In the genomic region with DNA sequence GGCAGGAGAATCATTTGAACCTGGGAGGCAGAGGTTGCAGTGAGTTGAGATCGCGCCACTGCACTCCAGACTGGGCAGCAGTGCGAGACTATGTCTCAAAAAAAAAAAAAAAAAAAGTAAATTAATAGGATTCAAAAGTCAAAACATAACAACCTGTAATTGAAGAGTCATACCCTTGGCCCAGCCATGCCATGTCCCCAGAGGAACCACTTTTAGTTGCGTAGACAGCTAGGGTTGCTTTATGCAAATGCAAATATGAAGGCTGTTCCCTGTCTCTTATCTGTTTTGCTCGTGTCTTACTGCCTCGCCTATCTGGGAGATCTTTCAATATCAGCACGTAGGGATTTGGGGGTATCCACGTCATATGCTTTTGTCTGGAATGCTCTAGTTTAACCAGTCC, we compare ENCODE assay signal across 16 cellular contexts.
DNase-seq lines count a peak whose midpoint lies in the region; ATAC-seq and TF ChIP-seq lines count a peak whose summit lies in the region.
"Had no signal": no experiment of that assay in that cellular context is flagged by ENCODE, and none has a peak within 500 bp of the region (broad histone marks: within the 10 kb centered on the region; RNA-seq: fewer than 3 reads in every experiment).

No MANE protein-coding gene starts in this region.

- intact Hi-C loops in activated B cell treated with CpG ODN at 0.5 μM for 24 hours (cut with micrococcal nuclease): loop anchor here (5.0 kb wide), 1 partner anchor 33 kb away; no protein-coding TSS in a partner anchor
- intact Hi-C loops in right lobe of liver (cut with DNase I): no loop called here
- intact Hi-C loops in spleen (cut with DNase I; ENCODE audit: low total_unique reads): no loop called here
- intact Hi-C loops in activated CD8-positive, alpha-beta T cell treated with anti-CD3 and anti-CD28 coated beads for 36 hours (cut with micrococcal nuclease): no loop called here

- no peak overlapping the region for H2BK120ac ChIP-seq in trophoblast cell (ENCODE audit: insufficient read depth, low read length, poor library complexity)

- POLR2A ChIA-PET in activated B cell treated with CpG ODN at 0.5 μM for 24 hours (lab: Charles Lee): interaction anchor here (1.1 kb wide), 1 partner anchor 72 kb away, joined by 3 read pairs; no protein-coding TSS in a partner anchor
- POLR2A ChIA-PET in activated CD8-positive, alpha-beta T cell treated with anti-CD3 and anti-CD28 coated beads for 36 hours (lab: Charles Lee): no interaction called here

- no peaks in the 10 kb centered on the region for H3K27me3 Mint-ChIP-seq in activated B cell treated with CpG ODN at 0.5 μM for 24 hours
- H3K27me3 Mint-ChIP-seq in activated CD8-positive, alpha-beta T cell treated with anti-CD3 and anti-CD28 coated beads for 36 hours: no peaks in the 10 kb centered on the region
- H3K27me3 Mint-ChIP-seq: CD4-positive, alpha-beta memory T cell had no signal

- H3K36me3 Mint-ChIP-seq in activated B cell treated with CpG ODN at 0.5 μM for 24 hours (ENCODE audit: low read depth): peaks cover 6% of the 10 kb centered on the region
- H3K36me3 Mint-ChIP-seq in activated CD8-positive, alpha-beta T cell treated with anti-CD3 and anti-CD28 coated beads for 36 hours (ENCODE audit: low read depth): no peaks in the 10 kb centered on the region

- no peak overlapping the region for H3K4me2 ChIP-seq in trophoblast cell (ENCODE audit: low read length)

- peaks cover 0 to 60% (median 23%) of the 10 kb centered on the region in 4 donors for H3K4me1 ChIP-seq in right lobe of liver
- H3K4me1 ChIP-seq in spleen: peaks cover 0 to 27% (median 3%) of the 10 kb centered on the region in 6 donors
- no peaks in the 10 kb centered on the region for H3K4me1 ChIP-seq in trophoblast cell (ENCODE audit: control insufficient read depth in 1 of 2, insufficient read depth in 2 of 2, low read length in 2 of 2)
- H3K4me1 ChIP-seq: HAP-1 had no signal

- H2AK5ac ChIP-seq in trophoblast cell (ENCODE audit: low read length): no peak overlapping the region

- no peaks in the 10 kb centered on the region for H3K36me3 ChIP-seq in right lobe of liver
- H3K36me3 ChIP-seq in spleen: peaks cover 0 to 8% (median 0%) of the 10 kb centered on the region in 6 donors
- no peaks in the 10 kb centered on the region for H3K36me3 ChIP-seq in trophoblast cell (ENCODE audit: control insufficient read depth in 1 of 2, insufficient read depth in 2 of 2, low read length in 2 of 2)
- H3K36me3 ChIP-seq: HAP-1 had no signal

- no peak overlapping the region for H4K12ac ChIP-seq in trophoblast cell (ENCODE audit: low read depth, low read length)

- H4K8ac ChIP-seq in trophoblast cell (ENCODE audit: low read depth, low read length): no peak overlapping the region

- DNase-seq in activated B cell treated with CpG ODN at 0.5 μM for 24 hours (no peak), right lobe of liver (no peak), spleen (peak; percentile 4), trophoblast cell (no peak), glomerular visceral epithelial cell (ENCODE audit: extremely low spot score) (no peak)
- DNase-seq in activated CD8-positive, alpha-beta T cell treated with anti-CD3 and anti-CD28 coated beads for 36 hours: no peak
- DNase-seq: C1 segment of cervical spinal cord; Calu3; CD4-positive, alpha-beta memory T cell; COR-L47; DMS53; DMS79 treated with DMSO at 0.1 percent for 48 hours; GF-D8; GOT3; HFFc6 had no signal

- H2AFZ ChIP-seq in trophoblast cell (ENCODE audit: insufficient read depth, low read length, poor library complexity): no peak overlapping the region

- no peak overlapping the region for H3K4me3 Mint-ChIP-seq in activated B cell treated with CpG ODN at 0.5 μM for 24 hours
- H3K4me3 Mint-ChIP-seq in activated CD8-positive, alpha-beta T cell treated with anti-CD3 and anti-CD28 coated beads for 36 hours: no peak overlapping the region
- H3K4me3 Mint-ChIP-seq: CD4-positive, alpha-beta memory T cell; HFFc6 had no signal

- H3K27ac Mint-ChIP-seq in activated B cell treated with CpG ODN at 0.5 μM for 24 hours: no peak overlapping the region
- H3K27ac Mint-ChIP-seq in activated CD8-positive, alpha-beta T cell treated with anti-CD3 and anti-CD28 coated beads for 36 hours: no peak overlapping the region
- H3K27ac Mint-ChIP-seq: CD4-positive, alpha-beta memory T cell; HFFc6 had no signal

- H3K4me3 ChIP-seq in right lobe of liver (no peak overlapping the region), spleen (no peak overlapping the region), trophoblast cell (ENCODE audit: low read depth, low read length) (no peak overlapping the region)
- H3K4me3 ChIP-seq: HAP-1 had no signal

- peaks cover 12% of the 10 kb centered on the region for H3K4me1 Mint-ChIP-seq in activated B cell treated with CpG ODN at 0.5 μM for 24 hours
- H3K4me1 Mint-ChIP-seq in activated CD8-positive, alpha-beta T cell treated with anti-CD3 and anti-CD28 coated beads for 36 hours (ENCODE audit: low read depth): no peaks in the 10 kb centered on the region

- ATAC-seq in activated B cell treated with CpG ODN at 0.5 μM for 24 hours (ENCODE audit: low read depth): peak; percentile 40
- ATAC-seq in right lobe of liver: no peak
- no peak for ATAC-seq in activated CD8-positive, alpha-beta T cell treated with anti-CD3 and anti-CD28 coated beads for 36 hours

- no peak for TF ChIP-seq POLR2A in right lobe of liver (IDR thresholded peaks at IDR 0.05)
- TF ChIP-seq POLR2A in spleen (IDR thresholded peaks at IDR 0.05): no peak

- H3K4ac ChIP-seq in trophoblast cell (ENCODE audit: low read depth, low read length): no peak overlapping the region

- no peak overlapping the region for H2BK5ac ChIP-seq in trophoblast cell (ENCODE audit: low read depth, low read length, poor library complexity)

- H3K79me2 ChIP-seq in trophoblast cell (ENCODE audit: control insufficient read depth, insufficient read depth, low read length, poor library complexity): no peaks in the 10 kb centered on the region

- no peak overlapping the region for H3K18ac ChIP-seq in trophoblast cell (ENCODE audit: low read length)

- no peaks in the 10 kb centered on the region for H3K27me3 ChIP-seq in right lobe of liver
- no peaks in the 10 kb centered on the region for H3K27me3 ChIP-seq in spleen (replicated peaks in 1 of 7)
- peaks cover 2% of the 10 kb centered on the region for H3K27me3 ChIP-seq in trophoblast cell (ENCODE audit: insufficient read depth, low read length)

- no peak overlapping the region for H3K14ac ChIP-seq in trophoblast cell (ENCODE audit: low read length)

- H3K9me3 ChIP-seq in right lobe of liver: no peaks in the 10 kb centered on the region
- H3K9me3 ChIP-seq in spleen: no peaks in the 10 kb centered on the region
- H3K9me3 ChIP-seq in trophoblast cell (ENCODE audit: insufficient read depth, low read depth, low read length): no peaks in the 10 kb centered on the region
- H3K9me3 ChIP-seq: HAP-1 had no signal

- TF ChIP-seq CTCF in activated B cell treated with CpG ODN at 0.5 μM for 24 hours (IDR thresholded peaks at IDR 0.05): no peak
- TF ChIP-seq CTCF in right lobe of liver (IDR thresholded peaks at IDR 0.05): no peak
- no peak for TF ChIP-seq CTCF in spleen (IDR thresholded peaks at IDR 0.05 in 8 of 11, conservative IDR thresholded peaks at IDR 0.05 in 3 of 11)
- no peak for TF ChIP-seq CTCF in activated CD8-positive, alpha-beta T cell treated with anti-CD3 and anti-CD28 coated beads for 36 hours (IDR thresholded peaks at IDR 0.05)

- H3K27ac ChIP-seq in right lobe of liver (peak overlapping the region in 2 of 3 donors; percentile 94 to 98), spleen (no peak overlapping the region), trophoblast cell (ENCODE audit: low read depth, low read length) (no peak overlapping the region)

- H3K9ac ChIP-seq in trophoblast cell (ENCODE audit: low read length): no peak overlapping the region

- H3K9me3 Mint-ChIP-seq in activated B cell treated with CpG ODN at 0.5 μM for 24 hours: no peaks in the 10 kb centered on the region
- no peaks in the 10 kb centered on the region for H3K9me3 Mint-ChIP-seq in activated CD8-positive, alpha-beta T cell treated with anti-CD3 and anti-CD28 coated beads for 36 hours
- H3K9me3 Mint-ChIP-seq: CD4-positive, alpha-beta memory T cell; HFFc6 had no signal

- no peak overlapping the region for H3K23ac ChIP-seq in trophoblast cell (ENCODE audit: low read length)

- H4K91ac ChIP-seq in trophoblast cell (ENCODE audit: low read depth, low read length): no peak overlapping the region

- H3K79me1 ChIP-seq in trophoblast cell (ENCODE audit: low read length): no peaks in the 10 kb centered on the region

- 78% methylated on average over 7 of the region's 8 CpGs for WGBS in right lobe of liver (ENCODE audit: insufficient coverage, low coverage, low lambda C conversion rate, missing lambda C conversion rate)
- 81 to 95% (median 89%) methylated on average over 8 of the region's 8 CpGs for WGBS in spleen, 5 donors
- no CpG with 5 or more reads among the region's 8 CpGs for WGBS in trophoblast cell (ENCODE audit: extremely low coverage, insufficient coverage, insufficient read length)

- CTCF ChIA-PET in activated B cell treated with CpG ODN at 0.5 μM for 24 hours (lab: Charles Lee): no interaction called here
- CTCF ChIA-PET in activated CD8-positive, alpha-beta T cell treated with anti-CD3 and anti-CD28 coated beads for 36 hours (lab: Charles Lee): interaction anchor here (1.0 kb wide), 1 partner anchor 21 kb away, joined by 3 read pairs; no protein-coding TSS in a partner anchor

- H2BK12ac ChIP-seq in trophoblast cell (ENCODE audit: low read length): no peak overlapping the region

Comparison
In these comparisons a context has a peak if more than half of its experiments do, and no peak if none do; other contexts are left out.
1. H3K27ac ChIP-seq: peak in right lobe of liver (2 of 3); none in spleen (0 of 8) and trophoblast cell (single experiment).